8 cellular contexts compared by ENCODE assay signal in genomic region chr15:92831459-92832229, GRCh38.
DNase-seq lines count a peak whose midpoint lies in the region; ATAC-seq and TF ChIP-seq lines count a peak whose summit lies in the region.

No MANE protein-coding gene starts in this region.

- H3F3A ChIP-seq in PC-9 (ENCODE audit: insufficient read depth, low read depth), result peaks cover 35% of the 10 kb centered on the region

- TSS peak; percentile 92 for BruUV-seq in PC-9 (replicated peaks; lab: Mats Ljungman, UMichigan)

- intact Hi-C loops in PC-9 (cut with micrococcal nuclease; ENCODE audit: unreplicated experiment), result loop anchor here (1.0 kb wide), 2 partner anchors 11 to 38 kb away; no protein-coding TSS in a partner anchor

- in situ Hi-C loops in KBM-7 (cut with MboI; ENCODE audit: low pct_unique_long_range_greater_than_20kb, low sequenced_read_pairs), result no loop called here

- no peaks in the 10 kb centered on the region for H3K36me3 Mint-ChIP-seq in activated T-cell treated with anti-CD3 and anti-CD28 coated beads, Interleukin-2, amount 50 U/mL, for 4 hours (ENCODE audit: insufficient read depth)
- no peaks in the 10 kb centered on the region for H3K36me3 Mint-ChIP-seq in naive B cell
- H3K36me3 Mint-ChIP-seq in stimulated activated effector memory CD8-positive, alpha-beta T cell treated with anti-CD3 and anti-CD28 coated beads, Interleukin-12 subunit alpha, Interleukin-12 subunit beta, amount 100 ng/mL, for 72 hours, result peaks cover 15% of the 10 kb centered on the region

- POLR2A ChIA-PET in PC-9 (lab: Charles Lee; ENCODE audit: unreplicated experiment), result interaction anchor here (0.5 to 2.9 kb wide), 7 partner anchors 10 to 61 kb away, joined by 3 to 32 read pairs (median 6); no protein-coding TSS in a partner anchor

- peaks cover 35% of the 10 kb centered on the region for H3K4me1 ChIP-seq in PC-9 (replicated peaks; ENCODE audit: insufficient read depth)

- peak overlapping the region; percentile 69 for H3K4me3 Mint-ChIP-seq in activated T-cell treated with anti-CD3 and anti-CD28 coated beads, Interleukin-2, amount 50 U/mL, for 4 hours
- H3K4me3 Mint-ChIP-seq in naive B cell, result peak overlapping the region; percentile 83 to 96 (median 88)
- peak overlapping the region; percentile 70 for H3K4me3 Mint-ChIP-seq in stimulated activated effector memory CD8-positive, alpha-beta T cell treated with anti-CD3 and anti-CD28 coated beads, Interleukin-12 subunit alpha, Interleukin-12 subunit beta, amount 100 ng/mL, for 72 hours

- H4K20me1 ChIP-seq in PC-9 (ENCODE audit: insufficient read depth), result no peaks in the 10 kb centered on the region

- H3K79me2 ChIP-seq in PC-9 (ENCODE audit: low read depth), result no peaks in the 10 kb centered on the region

- ATAC-seq in GM21723 (IDR thresholded peaks at IDR 0.05; ENCODE audit: unreplicated experiment) (peak; percentile 98), esophagus mucosa (peak; percentile 99), naive B cell (ENCODE audit: low read depth in 2 of 2) (peak; percentile 87 to 88)
- ATAC-seq in activated T-cell treated with anti-CD3 and anti-CD28 coated beads, Interleukin-2, amount 50 U/mL, for 4 hours, result peak; percentile 92 to 97
- ATAC-seq in stimulated activated effector memory CD8-positive, alpha-beta T cell treated with anti-CD3 and anti-CD28 coated beads, Interleukin-12 subunit alpha, Interleukin-12 subunit beta, amount 100 ng/mL, for 72 hours, result peak; percentile 96

- no peaks in the 10 kb centered on the region for H3K27me3 Mint-ChIP-seq in activated T-cell treated with anti-CD3 and anti-CD28 coated beads, Interleukin-2, amount 50 U/mL, for 4 hours (ENCODE audit: low read depth)
- no peaks in the 10 kb centered on the region for H3K27me3 Mint-ChIP-seq in naive B cell

- H3K4me2 ChIP-seq in PC-9, result peak overlapping the region; percentile 68

- H3K27me3 ChIP-seq in PC-9 (ENCODE audit: insufficient read depth, low read depth), result no peaks in the 10 kb centered on the region

- H3K27ac ChIP-seq in PC-9, result peak overlapping the region; percentile 76

- no peaks in the 10 kb centered on the region for H3K36me3 ChIP-seq in PC-9 (ENCODE audit: low read depth)

- peak; percentile 96 for DNase-seq in DMS53 (lab: John Stamatoyannopoulos, UW)
- DNase-seq in KBM-7, result peak; percentile 98
- DNase-seq in PC-9, result peak; percentile 93 to 94
- DNase-seq in activated T-cell treated with anti-CD3 and anti-CD28 coated beads, Interleukin-2, amount 50 U/mL, for 4 hours, result peak; percentile 84
- peak; percentile 90 for DNase-seq in naive B cell
- peak; percentile 70 to 93 for DNase-seq in stimulated activated effector memory CD8-positive, alpha-beta T cell treated with anti-CD3 and anti-CD28 coated beads, Interleukin-12 subunit alpha, Interleukin-12 subunit beta, amount 100 ng/mL, for 72 hours (ENCODE audit: low spot score in 2 of 2)

- H3K27ac Mint-ChIP-seq in naive B cell, result peak overlapping the region; percentile 94 to 99 (median 98)
- peak overlapping the region; percentile 99 for H3K27ac Mint-ChIP-seq in stimulated activated effector memory CD8-positive, alpha-beta T cell treated with anti-CD3 and anti-CD28 coated beads, Interleukin-12 subunit alpha, Interleukin-12 subunit beta, amount 100 ng/mL, for 72 hours

- H3K9me2 ChIP-seq in PC-9 (ENCODE audit: insufficient read depth), result no peaks in the 10 kb centered on the region

- H3K9me3 ChIP-seq in PC-9 (ENCODE audit: insufficient read depth, low read depth), result no peaks in the 10 kb centered on the region

- TF ChIP-seq CTCF in PC-9 (conservative IDR thresholded peaks at IDR 0.05), result no peak

- H2AFZ ChIP-seq in PC-9, result peak overlapping the region; percentile 49; the same call in 1 of the 2 replicates

- H3K4me1 Mint-ChIP-seq in activated T-cell treated with anti-CD3 and anti-CD28 coated beads, Interleukin-2, amount 50 U/mL, for 4 hours (ENCODE audit: low read depth), result peaks cover 48% of the 10 kb centered on the region
- H3K4me1 Mint-ChIP-seq in naive B cell, result peaks cover 30 to 60% (median 33%) of the 10 kb centered on the region in 3 donors
- H3K4me1 Mint-ChIP-seq in stimulated activated effector memory CD8-positive, alpha-beta T cell treated with anti-CD3 and anti-CD28 coated beads, Interleukin-12 subunit alpha, Interleukin-12 subunit beta, amount 100 ng/mL, for 72 hours, result peaks cover 43% of the 10 kb centered on the region

- H3K9me3 Mint-ChIP-seq in activated T-cell treated with anti-CD3 and anti-CD28 coated beads, Interleukin-2, amount 50 U/mL, for 4 hours, result no peaks in the 10 kb centered on the region
- H3K9me3 Mint-ChIP-seq in naive B cell, result no peaks in the 10 kb centered on the region
- no peaks in the 10 kb centered on the region for H3K9me3 Mint-ChIP-seq in stimulated activated effector memory CD8-positive, alpha-beta T cell treated with anti-CD3 and anti-CD28 coated beads, Interleukin-12 subunit alpha, Interleukin-12 subunit beta, amount 100 ng/mL, for 72 hours

- H3K4me3 ChIP-seq in PC-9, result peak overlapping the region; percentile 35

- CTCF ChIA-PET in PC-9 (lab: Charles Lee), result interaction anchor here (0.9 to 1.6 kb wide), 4 partner anchors 21 to 68 kb away, joined by 3 to 6 read pairs (median 4); no protein-coding TSS in a partner anchor

Comparison
In these comparisons a context has a peak if more than half of its experiments do, and no peak if none do; other contexts are left out.
1. Peak in every context shown above with its lines: DNase-seq, ATAC-seq, H3K4me3 ChIP-seq and H3K27ac ChIP-seq.